ENCODE assay signal across 12 cellular contexts in the genomic region with DNA sequence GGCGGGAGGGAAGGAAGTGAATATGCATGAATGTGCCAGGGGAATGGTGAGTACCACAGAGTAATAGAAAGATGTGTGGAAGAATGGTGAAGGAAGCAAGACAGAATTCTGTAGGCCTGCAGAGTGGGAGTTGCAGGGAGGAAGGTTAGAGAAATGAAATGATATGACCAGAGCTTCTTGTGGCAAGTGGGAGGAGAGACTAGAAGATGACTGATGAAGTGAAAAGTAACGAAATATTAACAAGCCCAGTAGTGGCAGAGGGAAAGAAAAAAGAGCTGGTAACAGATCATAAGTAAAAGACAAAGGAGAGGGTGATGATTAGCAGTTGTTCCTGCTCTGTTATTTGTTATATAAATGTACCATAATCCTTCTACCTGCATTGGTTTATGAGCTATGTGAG. TPM values are rescaled to one million over a fixed set of nuclear protein-coding genes. Genes with fewer than 3 reads are reported as not detected.
DNase-seq lines count a peak whose midpoint lies in the region; ATAC-seq, FAIRE-seq and TF ChIP-seq lines count a peak whose summit lies in the region.
"Had no signal": no experiment of that assay in that cellular context is flagged by ENCODE, and none has a peak within 500 bp of the region (broad histone marks: within the 10 kb centered on the region; RNA-seq: fewer than 3 reads in every experiment).

No MANE protein-coding gene starts in this region.

- no peak for ATAC-seq in activated naive CD8-positive, alpha-beta T cell treated with anti-CD3 and anti-CD28 coated beads, Interleukin-2, amount 50 U/mL, for 24 hours

- peaks cover 7% of the 10 kb centered on the region for H3K36me3 Mint-ChIP-seq in activated naive CD8-positive, alpha-beta T cell treated with anti-CD3 and anti-CD28 coated beads, Interleukin-2, amount 50 U/mL, for 24 hours (ENCODE audit: low read depth)
- H3K36me3 Mint-ChIP-seq in nephron (ENCODE audit: low read depth): no peaks in the 10 kb centered on the region

- H3K9me3 Mint-ChIP-seq in activated naive CD8-positive, alpha-beta T cell treated with anti-CD3 and anti-CD28 coated beads, Interleukin-2, amount 50 U/mL, for 24 hours: no peaks in the 10 kb centered on the region
- H3K9me3 Mint-ChIP-seq in nephron: no peaks in the 10 kb centered on the region

- H3K4me1 Mint-ChIP-seq in activated naive CD8-positive, alpha-beta T cell treated with anti-CD3 and anti-CD28 coated beads, Interleukin-2, amount 50 U/mL, for 24 hours: peaks cover 56% of the 10 kb centered on the region
- peaks cover 44% of the 10 kb centered on the region for H3K4me1 Mint-ChIP-seq in nephron

- no peaks in the 10 kb centered on the region for H3K27me3 Mint-ChIP-seq in activated naive CD8-positive, alpha-beta T cell treated with anti-CD3 and anti-CD28 coated beads, Interleukin-2, amount 50 U/mL, for 24 hours
- no peaks in the 10 kb centered on the region for H3K27me3 Mint-ChIP-seq in nephron (ENCODE audit: low read depth)

- no peak overlapping the region for H3K4me3 Mint-ChIP-seq in activated naive CD8-positive, alpha-beta T cell treated with anti-CD3 and anti-CD28 coated beads, Interleukin-2, amount 50 U/mL, for 24 hours
- H3K4me3 Mint-ChIP-seq in nephron: peak overlapping the region; percentile 96 to 98 (median 96)

- no peak for DNase-seq in GM12892 (ENCODE audit: insufficient read length)
- DNase-seq in activated naive CD8-positive, alpha-beta T cell treated with anti-CD3 and anti-CD28 coated beads, Interleukin-2, amount 50 U/mL, for 24 hours: no peak
- DNase-seq in DMS53 (lab: John Stamatoyannopoulos, UW): no peak
- DNase-seq in NCI-H2227 (lab: John Stamatoyannopoulos, UW; ENCODE audit: unreplicated experiment): no peak
- DNase-seq in NCI-H345 (lab: John Stamatoyannopoulos, UW): no peak
- DNase-seq: anterior cingulate cortex; effector CD8-positive, alpha-beta T cell; SW 1271 had no signal

- no peaks in the 10 kb centered on the region for H3K27me3 ChIP-seq in KMS-11 (ENCODE audit: insufficient read depth, low read depth)
- H3K27me3 ChIP-seq: suprapubic skin had no signal

- no peak overlapping the region for H3K9ac ChIP-seq in KMS-11

- H2AFZ ChIP-seq in KMS-11 (ENCODE audit: low read depth): peak overlapping the region; percentile 75; the same call in 1 of the 2 replicates

- no peak overlapping the region for H3K4me2 ChIP-seq in KMS-11

- no peak overlapping the region for H3K27ac ChIP-seq in KMS-11

- no peaks in the 10 kb centered on the region for H3K36me3 ChIP-seq in KMS-11 (ENCODE audit: insufficient read depth)
- H3K36me3 ChIP-seq: neutrophil, suprapubic skin had no signal

- no peaks in the 10 kb centered on the region; the same call in 1 of the 2 replicates for H3K79me2 ChIP-seq in KMS-11 (ENCODE audit: insufficient read depth, low read depth)

- no peak overlapping the region for H3K4me3 ChIP-seq in KMS-11 (IDR thresholded peaks at IDR 0.05; ENCODE audit: insufficient read depth, low read depth, low read length)

- TF ChIP-seq CTCF in KMS-11 (conservative IDR thresholded peaks at IDR 0.05; ENCODE audit: low read depth, low read length) (no peak), nephron (IDR thresholded peaks at IDR 0.05; ENCODE audit: unreplicated experiment in 3 of 3) (no peak)

- H3K4me1 ChIP-seq in KMS-11 (ENCODE audit: low read depth, poor library complexity, severe bottlenecking): peaks cover 16% of the 10 kb centered on the region

- H4K20me1 ChIP-seq in KMS-11 (ENCODE audit: insufficient read depth): no peaks in the 10 kb centered on the region

- no peak for TF ChIP-seq POLR2A in GM12892 (IDR thresholded peaks at IDR 0.05; ENCODE audit: low read depth, low read length)

- peak; percentile 66 for FAIRE-seq in GM12892 (lab: Jason Lieb, UNC)

- H3K27ac Mint-ChIP-seq in activated naive CD8-positive, alpha-beta T cell treated with anti-CD3 and anti-CD28 coated beads, Interleukin-2, amount 50 U/mL, for 24 hours: peak overlapping the region; percentile 92
- H3K27ac Mint-ChIP-seq in nephron: peak overlapping the region; percentile 73 to 95 (median 90)

RNA-seq across cellular contexts. Expression of a gene that starts 1.0 kb away (rescaled TPM):
- polyA plus RNA-seq in GM12892 (2012; ENCODE audit: missing spikeins): 6.9 TPM

RNA-seq across cellular contexts. Expression of a gene that starts 24.4 kb away (rescaled TPM):
- not detected for polyA plus RNA-seq in GM12892 (2012; ENCODE audit: missing spikeins)
